8 cellular contexts compared by ENCODE assay signal in the genomic region with DNA sequence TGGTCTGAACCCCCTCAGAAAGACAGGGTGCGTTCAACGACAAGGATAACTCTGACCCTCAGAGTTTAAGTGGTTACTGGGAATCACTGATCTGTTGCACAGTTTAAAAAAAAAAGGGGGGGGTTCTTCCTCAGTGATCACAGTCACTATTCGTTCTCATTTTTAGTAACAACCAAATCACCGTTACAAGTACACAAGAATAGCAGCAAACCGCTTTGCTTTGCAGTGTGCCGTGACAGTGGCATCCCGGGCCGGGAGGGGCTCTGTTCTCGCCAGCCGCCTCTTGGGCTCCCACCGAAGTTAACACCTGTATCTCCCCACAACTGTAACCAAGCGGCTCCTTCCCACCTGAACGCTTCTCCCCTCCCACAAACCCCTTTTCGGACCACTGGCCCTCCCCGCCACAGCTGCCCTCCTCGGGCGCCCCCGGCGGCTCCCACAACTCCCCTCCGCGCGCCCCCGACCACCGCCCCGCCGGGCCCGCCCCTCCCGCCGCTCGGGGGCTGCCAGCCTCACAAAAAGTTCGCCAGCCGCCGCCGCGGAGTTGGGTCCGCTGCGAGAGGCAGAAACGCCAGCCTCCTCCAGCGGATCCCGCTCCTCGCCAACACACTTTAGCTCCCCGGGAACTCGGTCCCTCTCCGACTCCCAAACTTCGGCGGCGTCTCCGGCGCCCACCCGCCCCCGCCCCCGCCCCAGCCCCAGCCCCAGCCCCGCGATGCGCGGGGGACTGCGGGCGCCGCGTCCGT. TPM values are rescaled to one million over a fixed set of nuclear protein-coding genes. Genes with fewer than 3 reads are reported as not detected.
DNase-seq lines count a peak whose midpoint lies in the region; ATAC-seq and TF ChIP-seq lines count a peak whose summit lies in the region.

No MANE protein-coding gene starts in this region.

- H3K27ac Mint-ChIP-seq in activated CD8-positive, alpha-beta T cell treated with anti-CD3 and anti-CD28 coated beads, Interleukin-2, amount 10 ng/mL, durations not matched to agents 7 days and 5 days = peak overlapping the region; percentile 86
- H3K27ac Mint-ChIP-seq in endodermal cell (no peak overlapping the region), naive B cell (peak overlapping the region; percentile 90 to 99 (median 98))

- CTCF ChIA-PET in activated CD8-positive, alpha-beta T cell treated with anti-CD3 and anti-CD28 coated beads, Interleukin-2, amount 10 ng/mL, durations not matched to agents 7 days and 5 days (lab: Charles Lee) = interaction anchor here (1.0 to 4.1 kb wide), 8 partner anchors 7 to 325 kb away, joined by 3 to 35 read pairs (median 4); no protein-coding TSS in a partner anchor

- H3K4me1 ChIP-seq in endodermal cell (ENCODE audit: control insufficient read depth, insufficient read depth, low read length) (peaks cover 3% of the 10 kb centered on the region), subcutaneous abdominal adipose tissue (ENCODE audit: control insufficient read depth in 5 of 5, insufficient read depth in 5 of 5, low read length in 5 of 5) (peaks cover 0 to 29% (median 19%) of the 10 kb centered on the region in 5 donors)

- H3K27me3 ChIP-seq in endodermal cell (ENCODE audit: control insufficient read depth, insufficient read depth, low read length, poor library complexity, severe bottlenecking) (peaks cover 17% of the 10 kb centered on the region), subcutaneous abdominal adipose tissue (ENCODE audit: control insufficient read depth in 5 of 5, insufficient read depth in 4 of 5, low read length in 5 of 5) (no peaks in the 10 kb centered on the region)

- H3K4me1 Mint-ChIP-seq in activated CD8-positive, alpha-beta T cell treated with anti-CD3 and anti-CD28 coated beads, Interleukin-2, amount 10 ng/mL, durations not matched to agents 7 days and 5 days (ENCODE audit: low read depth) = peaks cover 22% of the 10 kb centered on the region
- H3K4me1 Mint-ChIP-seq in endodermal cell = peaks cover 20% of the 10 kb centered on the region
- H3K4me1 Mint-ChIP-seq in naive B cell = peaks cover 28 to 42% (median 39%) of the 10 kb centered on the region in 3 donors

- H3K4me3 ChIP-seq in GM12865 (ENCODE audit: low read depth, low read length) (peak overlapping the region; percentile 78), endodermal cell (ENCODE audit: low read length) (peak overlapping the region; percentile 78), subcutaneous abdominal adipose tissue (ENCODE audit: low read depth in 1 of 5, low read length in 5 of 5) (peak overlapping the region; percentile 66 to 89 (median 78))

- H3K9me3 ChIP-seq in endodermal cell (ENCODE audit: control insufficient read depth, low read length) (no peaks in the 10 kb centered on the region), subcutaneous abdominal adipose tissue (ENCODE audit: control insufficient read depth in 5 of 5, low read length in 5 of 5) (no peaks in the 10 kb centered on the region)

- H3K9me3 Mint-ChIP-seq in activated CD8-positive, alpha-beta T cell treated with anti-CD3 and anti-CD28 coated beads, Interleukin-2, amount 10 ng/mL, durations not matched to agents 7 days and 5 days (ENCODE audit: insufficient read depth) = no peaks in the 10 kb centered on the region
- H3K9me3 Mint-ChIP-seq in endodermal cell = no peaks in the 10 kb centered on the region
- H3K9me3 Mint-ChIP-seq in naive B cell = no peaks in the 10 kb centered on the region

- ATAC-seq in GM21619 (IDR thresholded peaks at IDR 0.05; ENCODE audit: unreplicated experiment) (peak; percentile 44), naive B cell (ENCODE audit: low read depth in 2 of 2) (peak; percentile 50 to 53)
- ATAC-seq in activated CD8-positive, alpha-beta T cell treated with anti-CD3 and anti-CD28 coated beads, Interleukin-2, amount 10 ng/mL, durations not matched to agents 7 days and 5 days = no peak

- WGBS in endodermal cell (ENCODE audit: insufficient coverage in 1 of 2, insufficient read length in 1 of 2), 2 experiments = 1% methylated on average over 20 to 60 of the region's 61 CpGs

- peaks cover 3% of the 10 kb centered on the region for H3K36me3 Mint-ChIP-seq in activated CD8-positive, alpha-beta T cell treated with anti-CD3 and anti-CD28 coated beads, Interleukin-2, amount 10 ng/mL, durations not matched to agents 7 days and 5 days (ENCODE audit: low read depth)
- H3K36me3 Mint-ChIP-seq in endodermal cell (ENCODE audit: low read depth) (no peaks in the 10 kb centered on the region), naive B cell (no peaks in the 10 kb centered on the region)

- H3K9ac ChIP-seq in endodermal cell (ENCODE audit: extremely low read depth, low read length, poor library complexity, severe bottlenecking) (no peak overlapping the region), subcutaneous abdominal adipose tissue (ENCODE audit: low read length in 5 of 5) (peak overlapping the region; percentile 42 to 72 (median 48))

- DNase-seq in GM12865 (ENCODE audit: low read depth) (peak; percentile 91), KG1 (lab: John Stamatoyannopoulos, UW) (peak; percentile 55), endodermal cell (peak; percentile 84), naive B cell (peak; percentile 73), NCI-H2196 (lab: John Stamatoyannopoulos, UW; ENCODE audit: unreplicated experiment) (no peak)
- peak; percentile 66 for DNase-seq in activated CD8-positive, alpha-beta T cell treated with anti-CD3 and anti-CD28 coated beads, Interleukin-2, amount 10 ng/mL, durations not matched to agents 7 days and 5 days

- H3K27ac ChIP-seq in endodermal cell (ENCODE audit: low read depth, low read length) = no peak overlapping the region
- peak overlapping the region; percentile 26 for H3K27ac ChIP-seq in subcutaneous abdominal adipose tissue (ENCODE audit: low read depth, low read length)

- H3K4me3 Mint-ChIP-seq in activated CD8-positive, alpha-beta T cell treated with anti-CD3 and anti-CD28 coated beads, Interleukin-2, amount 10 ng/mL, durations not matched to agents 7 days and 5 days = peak overlapping the region; percentile 86
- H3K4me3 Mint-ChIP-seq in endodermal cell = peak overlapping the region; percentile 85
- H3K4me3 Mint-ChIP-seq in naive B cell = peak overlapping the region; percentile 95 to 100 (median 98)

- TF ChIP-seq CTCF in GM12865 (IDR thresholded peaks at IDR 0.05; ENCODE audit: insufficient read depth, low read depth, low read length, missing control alignments) (no peak), endodermal cell (conservative IDR thresholded peaks at IDR 0.05) (peak; percentile 17)

- POLR2A ChIA-PET in activated CD8-positive, alpha-beta T cell treated with anti-CD3 and anti-CD28 coated beads, Interleukin-2, amount 10 ng/mL, durations not matched to agents 7 days and 5 days (lab: Charles Lee) = interaction anchor here (0.7 to 4.0 kb wide), 7 partner anchors 29 to 364 kb away, joined by 3 to 139 read pairs (median 7); a partner anchor contains a TSS

- H3K27me3 Mint-ChIP-seq in activated CD8-positive, alpha-beta T cell treated with anti-CD3 and anti-CD28 coated beads, Interleukin-2, amount 10 ng/mL, durations not matched to agents 7 days and 5 days (ENCODE audit: low read depth) = peaks cover 24% of the 10 kb centered on the region
- H3K27me3 Mint-ChIP-seq in endodermal cell (ENCODE audit: insufficient read depth) = peaks cover 20% of the 10 kb centered on the region
- H3K27me3 Mint-ChIP-seq in naive B cell = no peaks in the 10 kb centered on the region

- no peaks in the 10 kb centered on the region for H3K36me3 ChIP-seq in endodermal cell (ENCODE audit: control insufficient read depth, insufficient read depth, low read length)
- no peaks in the 10 kb centered on the region for H3K36me3 ChIP-seq in subcutaneous abdominal adipose tissue (ENCODE audit: control insufficient read depth in 5 of 5, insufficient read depth in 5 of 5, low read length in 5 of 5)

RNA-seq across cellular contexts. Expression of a gene that starts 1.2 kb away (rescaled TPM):
- 10 to 100 TPM; 24.3 to 26.7 TPM for total RNA-seq in activated CD8-positive, alpha-beta T cell treated with anti-CD3 and anti-CD28 coated beads, Interleukin-2, amount 10 ng/mL, durations not matched to agents 7 days and 5 days
- 10 to 100 TPM; 27.5 to 30.2 TPM for total RNA-seq in endodermal cell
- 116 TPM for polyA plus RNA-seq in endodermal cell (2013, experiment 1 of 2)
- polyA plus RNA-seq in endodermal cell (2013, experiment 2 of 2) = 98.4 TPM
- 100 to 1,000 TPM; 111 to 202 (median 140) TPM for polyA plus RNA-seq in naive B cell (ENCODE audit: low read depth in 6 of 6)
